Comparison of ENCODE assay signal across 2 cellular contexts in genomic region chr6:4645713-4646356, GRCh38.
TF ChIP-seq lines count a peak whose summit lies in the region.

No MANE protein-coding gene starts in this region.

TF ChIP-seq in HEK293T, 16 proteins besides CTCF, POLR2A, EP300 and RAD21 (continued from another document):
- no peak for TF ChIP-seq ARNT (IDR thresholded peaks at IDR 0.05)
- no peak for TF ChIP-seq FOXM1 (IDR thresholded peaks at IDR 0.05; ENCODE audit: borderline replicate concordance)
- TF ChIP-seq FOXA1 (IDR thresholded peaks at IDR 0.05) = no peak
TF ChIP-seq in HEK293T: peak in this region for 0.

TF ChIP-seq in K562, 482 proteins besides CTCF, POLR2A, EP300 and RAD21 (continued from another document):
- no peak for TF ChIP-seq ZNF280B (CRISPR knock-in tag; IDR thresholded peaks at IDR 0.05)
- no peak for TF ChIP-seq COPS2 (conservative IDR thresholded peaks at IDR 0.05)
TF ChIP-seq in K562: peak in this region for 1.
